ENCODE assay signal across 20 cellular contexts in the genomic region with DNA sequence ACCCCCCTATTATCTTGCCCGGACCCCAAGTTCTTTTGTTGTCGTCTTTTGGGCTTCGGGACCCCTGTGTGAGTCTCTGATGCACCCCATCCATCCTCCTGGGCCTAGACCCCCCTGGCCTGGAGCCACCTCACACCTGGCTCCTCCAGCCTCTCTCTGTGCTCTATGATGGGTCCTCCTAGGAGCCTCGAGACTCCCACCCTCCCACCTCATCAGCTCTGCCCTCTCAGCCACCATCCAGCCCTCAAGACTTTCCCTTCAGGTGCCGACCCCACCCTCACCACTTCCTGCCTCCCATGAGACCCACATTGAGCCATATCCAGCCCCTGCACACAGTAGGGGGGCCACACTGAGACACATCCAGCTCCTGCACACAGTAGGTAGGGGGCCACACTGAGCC. TPM values are rescaled to one million over a fixed set of nuclear protein-coding genes. Genes with fewer than 3 reads are reported as not detected.
A peak's percentile ranks its signal among the peaks of the same experiment; 100 is the strongest.
DNase-seq lines count a peak whose midpoint lies in the region; ATAC-seq and TF ChIP-seq lines count a peak whose summit lies in the region.
"Had no signal": no experiment of that assay in that cellular context is flagged by ENCODE, and none has a peak within 500 bp of the region (broad histone marks: within the 10 kb centered on the region; RNA-seq: fewer than 3 reads in every experiment).

No MANE protein-coding gene starts in this region.

- no peak for ATAC-seq in Right ventricle myocardium superior (ENCODE audit: poor library complexity)
- no peak for ATAC-seq in heart right ventricle
- no peak for ATAC-seq in stimulated activated naive B cell treated with anti-CD40 and anti-IgM and Interleukin-4, amounts not matched to agents 10 μg/mL and 1 μg/mL and 100 μg/mL, for 72 hours (replicated peaks)
- ATAC-seq: sciatic nerve had no signal

- H2AFZ ChIP-seq in OCI-LY3 (ENCODE audit: low read depth, low read length) (no peak overlapping the region), GM23248 (no peak overlapping the region)

- no peaks in the 10 kb centered on the region for H3K9me2 ChIP-seq in GM23248 (ENCODE audit: insufficient read depth)

- intact Hi-C loops in Right ventricle myocardium superior (cut with DNase I): no loop called here
- intact Hi-C loops in heart right ventricle (cut with DNase I): no loop called here

- in situ Hi-C loops in GM23248 (cut with MboI): no loop called here

- H3K9ac ChIP-seq in OCI-LY3 (ENCODE audit: low read length) (peak overlapping the region; percentile 0; the same call in 1 of the 2 replicates), GM23248 (no peak overlapping the region)

- H3K9me3 ChIP-seq in heart right ventricle (peaks cover 0 to 18% (median 7%) of the 10 kb centered on the region in 11 donors), OCI-LY3 (ENCODE audit: insufficient read depth, low read length) (peaks cover 7% of the 10 kb centered on the region; the same call in 1 of the 2 replicates), GM23248 (ENCODE audit: low read depth) (no peaks in the 10 kb centered on the region)
- H3K9me3 ChIP-seq: vagina had no signal

- H3K27ac Mint-ChIP-seq in immature natural killer cell: peak overlapping the region in 1 of 6 donors; percentile 35
- H3K27ac Mint-ChIP-seq in stimulated activated naive B cell treated with anti-CD40 and anti-IgM and Interleukin-4, amounts not matched to agents 10 μg/mL and 1 μg/mL and 100 μg/mL, for 72 hours: no peak overlapping the region

- H3K9me3 Mint-ChIP-seq in immature natural killer cell: peaks cover 0 to 10% (median 1%) of the 10 kb centered on the region in 6 donors
- H3K9me3 Mint-ChIP-seq in stimulated activated naive B cell treated with anti-CD40 and anti-IgM and Interleukin-4, amounts not matched to agents 10 μg/mL and 1 μg/mL and 100 μg/mL, for 72 hours: peaks cover 3 to 4% of the 10 kb centered on the region in 2 donors

- peak; percentile 20 for DNase-seq in Right ventricle myocardium superior
- DNase-seq in heart right ventricle: no peak
- no peak for DNase-seq in immature natural killer cell
- no peak for DNase-seq in stimulated activated naive B cell treated with anti-CD40 and anti-IgM and Interleukin-4, amounts not matched to agents 10 μg/mL and 1 μg/mL and 100 μg/mL, for 72 hours
- DNase-seq in NCI-H2029 (lab: John Stamatoyannopoulos, UW): no peak
- DNase-seq in GM23248: no peak
- DNase-seq in NCI-H1105 treated with DMSO at 0.1 percent for 48 hours (lab: John Stamatoyannopoulos, UW): no peak
- DNase-seq: activated CD4-positive, alpha-beta T cell treated with anti-CD3 and anti-CD28 coated beads, Interleukin-2, amount 50 U/mL, for 1 hour; activated T-cell treated with anti-CD3 and anti-CD28 coated beads, Interleukin-2, amount 50 U/mL, for 1 hour; amniotic stem cell; central memory CD4-positive, alpha-beta T cell; midbrain; NCI-H2081; NCI-H510A; OCI-M1; stimulated activated CD4-positive, alpha-beta T cell treated with anti-CD3 and anti-CD28 coated beads, Interleukin-1b, Interleukin-23, amount 100 ng/mL, for 48 hours had no signal

- H3K4me3 Mint-ChIP-seq in immature natural killer cell: peak overlapping the region; percentile 57 to 81 (median 69)
- peak overlapping the region; percentile 5 to 54 for H3K4me3 Mint-ChIP-seq in stimulated activated naive B cell treated with anti-CD40 and anti-IgM and Interleukin-4, amounts not matched to agents 10 μg/mL and 1 μg/mL and 100 μg/mL, for 72 hours

- TF ChIP-seq CTCF in heart right ventricle (IDR thresholded peaks at IDR 0.05): no peak
- TF ChIP-seq CTCF in OCI-LY3 (IDR thresholded peaks at IDR 0.05; ENCODE audit: low read depth, low read length): no peak

- H3K36me3 ChIP-seq in heart right ventricle (no peaks in the 10 kb centered on the region), OCI-LY3 (replicated peaks; ENCODE audit: low read depth, low read length) (peaks cover 4% of the 10 kb centered on the region), GM23248 (ENCODE audit: low read depth) (no peaks in the 10 kb centered on the region)
- H3K36me3 ChIP-seq: vagina had no signal

- H3K79me2 ChIP-seq in OCI-LY3 (ENCODE audit: low read length) (no peaks in the 10 kb centered on the region), GM23248 (ENCODE audit: insufficient read depth) (no peaks in the 10 kb centered on the region)

- H3K27me3 ChIP-seq in heart right ventricle: peaks cover 0 to 3% (median 0%) of the 10 kb centered on the region in 7 donors
- no peaks in the 10 kb centered on the region for H3K27me3 ChIP-seq in OCI-LY3 (ENCODE audit: low read depth, low read length)
- H3K27me3 ChIP-seq in GM23248 (replicated peaks; ENCODE audit: insufficient read depth): no peaks in the 10 kb centered on the region; the same call in 1 of the 2 replicates
- H3K27me3 ChIP-seq: vagina had no signal

- H3K4me3 ChIP-seq in heart right ventricle: no peak overlapping the region
- peak overlapping the region; percentile 53 for H3K4me3 ChIP-seq in OCI-LY3 (ENCODE audit: low read length)
- H3K4me3 ChIP-seq in GM23248: no peak overlapping the region
- H3K4me3 ChIP-seq: vagina had no signal

- H3K27ac ChIP-seq in heart right ventricle: no peak overlapping the region
- peak overlapping the region; percentile 87 for H3K27ac ChIP-seq in OCI-LY3 (ENCODE audit: low read length)
- H3K27ac ChIP-seq in GM23248: no peak overlapping the region
- H3K27ac ChIP-seq: vagina had no signal

- peaks cover 3 to 6% (median 4%) of the 10 kb centered on the region in 3 donors for H3K27me3 Mint-ChIP-seq in immature natural killer cell (ENCODE audit: low read depth in 3 of 3)
- peaks cover 0 to 4% of the 10 kb centered on the region in 2 donors for H3K27me3 Mint-ChIP-seq in stimulated activated naive B cell treated with anti-CD40 and anti-IgM and Interleukin-4, amounts not matched to agents 10 μg/mL and 1 μg/mL and 100 μg/mL, for 72 hours

- peaks cover 5 to 29% (median 20%) of the 10 kb centered on the region in 9 donors for H3K4me1 ChIP-seq in heart right ventricle
- peaks cover 41% of the 10 kb centered on the region for H3K4me1 ChIP-seq in OCI-LY3 (ENCODE audit: low read length)
- no peaks in the 10 kb centered on the region for H3K4me1 ChIP-seq in GM23248 (ENCODE audit: insufficient read depth)

- H4K20me1 ChIP-seq in OCI-LY3 (ENCODE audit: insufficient read depth, low read length) (no peaks in the 10 kb centered on the region), GM23248 (ENCODE audit: insufficient read depth) (no peaks in the 10 kb centered on the region)

- 70 to 75% methylated on average over 5 of the region's 5 CpGs for WGBS in heart right ventricle, 2 donors
- 41 to 54% methylated on average over 5 of the region's 5 CpGs for WGBS in GM23248 (ENCODE audit: low coverage in 1 of 2, low lambda C conversion rate in 2 of 2, missing lambda C conversion rate in 2 of 2), 2 experiments

- peaks cover 24 to 27% of the 10 kb centered on the region in 2 donors for H3K4me1 Mint-ChIP-seq in immature natural killer cell
- peaks cover 37 to 56% of the 10 kb centered on the region in 2 donors for H3K4me1 Mint-ChIP-seq in stimulated activated naive B cell treated with anti-CD40 and anti-IgM and Interleukin-4, amounts not matched to agents 10 μg/mL and 1 μg/mL and 100 μg/mL, for 72 hours

- H3F3A ChIP-seq in GM23248 (ENCODE audit: insufficient read depth): no peaks in the 10 kb centered on the region

- H3K4me2 ChIP-seq in OCI-LY3 (ENCODE audit: low read length) (peak overlapping the region; percentile 82), GM23248 (ENCODE audit: unreplicated experiment) (no peak overlapping the region)

- H3K36me3 Mint-ChIP-seq in immature natural killer cell: peaks cover 0 to 6% (median 3%) of the 10 kb centered on the region in 3 donors
- peaks cover 3 to 4% of the 10 kb centered on the region in 2 donors for H3K36me3 Mint-ChIP-seq in stimulated activated naive B cell treated with anti-CD40 and anti-IgM and Interleukin-4, amounts not matched to agents 10 μg/mL and 1 μg/mL and 100 μg/mL, for 72 hours

RNA-seq across cellular contexts. Expression of a gene that starts 8.7 kb away (rescaled TPM):
- total RNA-seq in Right ventricle myocardium superior (6.0 TPM), heart right ventricle (10 to 100 TPM in 1 of 10 donors, 1 to 10 TPM in 9; 4.3 to 10.2 (median 5.7) TPM)
- polyA plus RNA-seq in heart right ventricle (10 to 100 TPM; 10.2 to 11.0 TPM), immature natural killer cell (100 to 1,000 TPM in 1 of 3 donors, 10 to 100 TPM in 2; 29.6 to 116 (median 35.1) TPM), GM23248 (2016; fragmentation: Nextera tagmentation; extraction: Ambion mirVana) (0.58 and 0.81 TPM in 2 replicates)
- 0.86 TPM in 1 of 2 replicates, not detected in the other for total RNA-seq in GM23248 (2014; rRNA removed; shearing (Covaris generic))

RNA-seq across cellular contexts. Expression of a gene that starts 56.7 kb away (rescaled TPM):
- total RNA-seq in Right ventricle myocardium superior (0.08 TPM), heart right ventricle (1 to 10 TPM in 4 of 10 donors, under 1 TPM in 6; 0.27 to 2.6 (median 0.49) TPM)
- polyA plus RNA-seq in heart right ventricle (under 1 TPM; 0.37 to 0.99 TPM), immature natural killer cell (under 1 TPM in 1 of 3 donors, not detected in 2; 0.33 TPM), GM23248 (2016; fragmentation: Nextera tagmentation; extraction: Ambion mirVana) (0.06 TPM in 1 of 2 replicates, not detected in the other)
- total RNA-seq in GM23248 (2014; rRNA removed; shearing (Covaris generic)): not detected in 2 replicates
- total RNA-seq: SK-MEL-5 had no signal
